Comparison of ENCODE assay signal across 1 cellular context in the genomic region with DNA sequence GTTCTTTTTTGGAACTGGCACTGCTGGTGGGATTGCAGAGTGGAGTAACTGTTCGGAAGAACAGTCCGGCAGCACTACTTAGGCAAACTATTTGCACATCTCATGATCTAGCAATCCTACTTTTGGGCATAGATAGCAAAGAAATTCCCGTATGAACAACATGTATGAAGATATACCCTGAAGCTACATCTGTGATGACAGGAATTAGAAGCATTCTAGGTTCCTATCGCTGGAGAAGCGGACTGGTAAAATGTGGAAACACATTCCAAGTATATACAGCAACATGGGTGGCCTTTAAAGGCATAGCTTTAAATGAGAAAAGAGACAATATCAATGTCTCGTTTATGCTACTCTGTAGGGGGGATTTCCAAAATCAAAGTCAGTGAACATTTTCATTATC.
TF ChIP-seq lines count a peak whose summit lies in the region.

No MANE protein-coding gene starts in this region.

TF ChIP-seq in endothelial cell of umbilical vein, 7 proteins besides CTCF, POLR2A, EP300 and RAD21:
- no peak for TF ChIP-seq POLR2AphosphoS5 (IDR thresholded peaks at IDR 0.05; ENCODE audit: insufficient read depth, low read depth, low read length)
- no peak for TF ChIP-seq MYC (IDR thresholded peaks at IDR 0.05; ENCODE audit: low read depth, low read length)
- TF ChIP-seq EZH2 (IDR thresholded peaks at IDR 0.05; ENCODE audit: borderline replicate concordance, low read depth, low read length, severe bottlenecking), result no peak
- TF ChIP-seq FOS (IDR thresholded peaks at IDR 0.05; ENCODE audit: borderline replicate concordance, insufficient read depth, low read length), result no peak
- TF ChIP-seq GATA2 (IDR thresholded peaks at IDR 0.05; ENCODE audit: insufficient read depth, insufficient read length, low read depth, low read length), result no peak
- TF ChIP-seq, protein P1, sequence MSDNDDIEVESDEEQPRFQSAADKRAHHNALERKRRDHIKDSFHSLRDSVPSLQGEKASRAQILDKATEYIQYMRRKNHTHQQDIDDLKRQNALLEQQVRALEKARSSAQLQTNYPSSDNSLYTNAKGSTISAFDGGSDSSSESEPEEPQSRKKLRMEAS (IDR thresholded peaks at IDR 0.05; ENCODE audit: insufficient read depth, insufficient read length), result no peak
- no peak for TF ChIP-seq JUN (IDR thresholded peaks at IDR 0.05; ENCODE audit: borderline replicate concordance, insufficient read depth, insufficient read length, low read depth)
